15 cellular contexts compared by ENCODE assay signal in the genomic region with DNA sequence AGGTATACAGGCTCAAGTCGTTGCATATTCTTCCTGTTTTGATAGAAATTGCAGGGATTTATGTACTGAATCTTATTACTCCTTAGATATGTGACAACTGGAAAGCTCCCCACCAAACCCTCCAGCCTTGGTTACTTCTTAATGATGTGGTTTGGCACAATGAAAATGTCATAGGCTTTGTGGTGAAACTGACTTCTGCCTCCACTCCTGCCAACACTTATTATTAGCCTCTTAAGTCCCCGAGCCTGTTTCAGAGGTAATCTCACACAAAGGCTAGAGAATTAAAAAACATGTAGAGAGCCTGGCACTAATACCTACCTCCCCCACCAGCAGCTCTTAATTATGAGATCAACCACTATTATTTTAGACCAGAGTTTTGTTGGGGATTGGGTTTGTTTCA. TPM values are rescaled to one million over a fixed set of nuclear protein-coding genes. Genes with fewer than 3 reads are reported as not detected.
DNase-seq lines count a peak whose midpoint lies in the region; ATAC-seq and TF ChIP-seq lines count a peak whose summit lies in the region.
"Had no signal": no experiment of that assay in that cellular context is flagged by ENCODE, and none has a peak within 500 bp of the region (broad histone marks: within the 10 kb centered on the region; RNA-seq: fewer than 3 reads in every experiment).

No MANE protein-coding gene starts in this region.

- no peak overlapping the region for H3K27ac Mint-ChIP-seq in T-helper 2 cell treated with Interferon-gamma antibody and Interleukin-4, amounts not matched to agents 5 μg/mL and 100 μg/mL, for 36 hours

- H3K79me2 ChIP-seq in DOHH2 (ENCODE audit: control insufficient read depth, low read length): peaks cover 75% of the 10 kb centered on the region

- TF ChIP-seq CTCF in 22Rv1 (IDR thresholded peaks at IDR 0.05) (no peak), DOHH2 (IDR thresholded peaks at IDR 0.05; ENCODE audit: low read depth, low read length, poor library complexity, severe bottlenecking) (no peak), dorsolateral prefrontal cortex (IDR thresholded peaks at IDR 0.05 in 54 of 56, conservative IDR thresholded peaks at IDR 0.05 in 2 of 56; ENCODE audit: low read depth in 1 of 56, partially characterized antibody in 56 of 56) (no peak)

- peak; percentile 26 for DNase-seq in RPMI8226
- peak; percentile 41 for DNase-seq in fibroblast of gingiva (ENCODE audit: low read depth)
- DNase-seq in T-helper 2 cell treated with Interferon-gamma antibody and Interleukin-4, amounts not matched to agents 5 μg/mL and 100 μg/mL, for 36 hours (ENCODE audit: low spot score): no peak
- DNase-seq in NCI-H1930 (lab: John Stamatoyannopoulos, UW): no peak
- DNase-seq in dorsolateral prefrontal cortex: no peak
- DNase-seq: activated CD4-positive, alpha-beta T cell treated with anti-CD3 and anti-CD28 coated beads for 4 hours; brain microvascular endothelial cell; Caco-2; foreskin keratinocyte; PC-9; stimulated activated CD8-positive, alpha-beta memory T cell treated with anti-CD3 and anti-CD28 coated beads, Interleukin-4, amount 100 ng/mL, for 48 hours had no signal

- no peaks in the 10 kb centered on the region for H3K9me2 ChIP-seq in DOHH2 (replicated peaks; ENCODE audit: control insufficient read depth, low read length)

- H3K36me3 Mint-ChIP-seq in T-helper 2 cell treated with Interferon-gamma antibody and Interleukin-4, amounts not matched to agents 5 μg/mL and 100 μg/mL, for 36 hours (ENCODE audit: low read depth): peaks cover 73% of the 10 kb centered on the region

- peak overlapping the region; percentile 100 for H3K27ac ChIP-seq in 22Rv1
- H3K27ac ChIP-seq in DOHH2 (ENCODE audit: low read depth, low read length): peak overlapping the region; percentile 21
- peak overlapping the region in 28 of 59 donors; percentile 0 to 99 (median 42) for H3K27ac ChIP-seq in dorsolateral prefrontal cortex
- H3K27ac ChIP-seq: brain microvascular endothelial cell, foreskin keratinocyte, PC-9 had no signal

- H3K4me1 Mint-ChIP-seq in T-helper 2 cell treated with Interferon-gamma antibody and Interleukin-4, amounts not matched to agents 5 μg/mL and 100 μg/mL, for 36 hours (ENCODE audit: low read depth): peaks cover 47% of the 10 kb centered on the region

- H3K9me3 ChIP-seq in DOHH2 (ENCODE audit: control insufficient read depth, insufficient read depth, low read length): no peaks in the 10 kb centered on the region
- H3K9me3 ChIP-seq: Caco-2 had no signal

- H3K27me3 ChIP-seq in DOHH2 (ENCODE audit: control insufficient read depth, low read length): no peaks in the 10 kb centered on the region
- H3K27me3 ChIP-seq in dorsolateral prefrontal cortex: no peaks in the 10 kb centered on the region
- H3K27me3 ChIP-seq: brain microvascular endothelial cell, foreskin keratinocyte had no signal

- no peaks in the 10 kb centered on the region for H3K27me3 Mint-ChIP-seq in T-helper 2 cell treated with Interferon-gamma antibody and Interleukin-4, amounts not matched to agents 5 μg/mL and 100 μg/mL, for 36 hours (ENCODE audit: low read depth)

- H3K4me3 Mint-ChIP-seq in T-helper 2 cell treated with Interferon-gamma antibody and Interleukin-4, amounts not matched to agents 5 μg/mL and 100 μg/mL, for 36 hours: no peak overlapping the region

- H3K4me3 ChIP-seq in DOHH2 (ENCODE audit: low read length) (peak overlapping the region; percentile 32), dorsolateral prefrontal cortex (peak overlapping the region in 1 of 59 donors; percentile 19)
- H3K4me3 ChIP-seq: PC-9, skin epidermis had no signal

- no peak for ATAC-seq in HG03378 (IDR thresholded peaks at IDR 0.05; ENCODE audit: unreplicated experiment)
- ATAC-seq: foreskin keratinocyte had no signal

- no peaks in the 10 kb centered on the region; the same call in 1 of the 2 replicates for H4K20me1 ChIP-seq in DOHH2 (ENCODE audit: control insufficient read depth, insufficient read depth, low read depth, low read length)

- H3K4me2 ChIP-seq in DOHH2 (ENCODE audit: low read length): peak overlapping the region; percentile 91
- H3K4me2 ChIP-seq: PC-9 had no signal

- H3K9me3 Mint-ChIP-seq in T-helper 2 cell treated with Interferon-gamma antibody and Interleukin-4, amounts not matched to agents 5 μg/mL and 100 μg/mL, for 36 hours: no peaks in the 10 kb centered on the region

- intact Hi-C loops in dorsolateral prefrontal cortex (cut with DNase I): loop anchor here (2.0 to 10.0 kb wide), 4 partner anchors 15 to 203 kb away; a partner anchor contains a TSS

- H3K4me1 ChIP-seq in DOHH2 (ENCODE audit: control insufficient read depth, low read length): peaks cover 43% of the 10 kb centered on the region
- H3K4me1 ChIP-seq: foreskin keratinocyte had no signal

- peaks cover 89% of the 10 kb centered on the region for H3K36me3 ChIP-seq in DOHH2 (ENCODE audit: control insufficient read depth, low read length)

- H3F3A ChIP-seq in DOHH2 (ENCODE audit: control insufficient read depth, insufficient read depth): peaks cover 73% of the 10 kb centered on the region

RNA-seq across cellular contexts. Expression of a gene that starts 4.2 kb away (rescaled TPM):
- 10 to 100 TPM; 23.7 to 50.5 (median 37.6) TPM for total RNA-seq in dorsolateral prefrontal cortex

RNA-seq across cellular contexts. Expression of a gene that starts 24.7 kb away (rescaled TPM):
- total RNA-seq in dorsolateral prefrontal cortex: 100 to 1,000 TPM; 196 to 344 (median 257) TPM

Comparison
In these comparisons a context has a peak if more than half of its experiments do, and no peak if none do; other contexts are left out.
1. DNase-seq: peak in RPMI8226 (single experiment) and fibroblast of gingiva (single experiment); none in T-helper 2 cell treated with Interferon-gamma antibody and Interleukin-4, amounts not matched to agents 5 μg/mL and 100 μg/mL, for 36 hours (single experiment), NCI-H1930 (0 of 2) and dorsolateral prefrontal cortex (0 of 10).